1 cellular context compared by ENCODE assay signal in genomic region chr12:49641748-49642369, GRCh38.
TF ChIP-seq lines count a peak whose summit lies in the region.

No MANE protein-coding gene starts in this region.

TF ChIP-seq in HepG2, 621 proteins besides CTCF, POLR2A, EP300 and RAD21 (continues in another document):
- TF ChIP-seq ZMYM2 (CRISPR knock-in tag; IDR thresholded peaks at IDR 0.05) = no peak
- no peak for TF ChIP-seq HNRNPUL1 (IDR thresholded peaks at IDR 0.05; ENCODE audit: low read depth, low read length)
- TF ChIP-seq ZZZ3 (CRISPR knock-in tag; IDR thresholded peaks at IDR 0.05; ENCODE audit: borderline replicate concordance) = no peak
- TF ChIP-seq ZNF503 (CRISPR knock-in tag; IDR thresholded peaks at IDR 0.05) = no peak
- TF ChIP-seq XRCC5 (optimal IDR thresholded peaks at IDR 0.05; ENCODE audit: low read length) = no peak
- no peak for TF ChIP-seq NONO (IDR thresholded peaks at IDR 0.05)
- 0 out of 2 replicates have a peak, but pooled peaks have one; percentile 48 for TF ChIP-seq NONO (CRISPR knock-in tag; conservative IDR thresholded peaks at IDR 0.05)
- no peak for TF ChIP-seq RFX1 (IDR thresholded peaks at IDR 0.05)
- TF ChIP-seq ZNF3 (CRISPR knock-in tag; IDR thresholded peaks at IDR 0.05) = no peak
- TF ChIP-seq TGIF2 (CRISPR knock-in tag; IDR thresholded peaks at IDR 0.05) = no peak
- TF ChIP-seq FOXO1 (CRISPR knock-in tag; IDR thresholded peaks at IDR 0.05) = no peak
- no peak for TF ChIP-seq CCAR2 (optimal IDR thresholded peaks at IDR 0.05; ENCODE audit: low read depth, low read length)
- TF ChIP-seq NR2C2 (CRISPR knock-in tag; IDR thresholded peaks at IDR 0.05; ENCODE audit: borderline replicate concordance) = 0 out of 2 replicates have a peak, but pooled peaks have one; percentile 5
- no peak for TF ChIP-seq ZNF567 (CRISPR knock-in tag; IDR thresholded peaks at IDR 0.05; ENCODE audit: borderline replicate concordance)
- no peak for TF ChIP-seq KMT2A (CRISPR knock-in tag; IDR thresholded peaks at IDR 0.05)
- no peak for TF ChIP-seq CSRNP1 (CRISPR knock-in tag; IDR thresholded peaks at IDR 0.05)
- TF ChIP-seq SALL1 (CRISPR knock-in tag; IDR thresholded peaks at IDR 0.05) = no peak
- no peak for TF ChIP-seq ZNF10 (CRISPR knock-in tag; IDR thresholded peaks at IDR 0.05; ENCODE audit: borderline replicate concordance, low read depth)
- no peak for TF ChIP-seq KAT7 (CRISPR knock-in tag; IDR thresholded peaks at IDR 0.05; ENCODE audit: borderline replicate concordance)
- no peak for TF ChIP-seq ZNF777 (CRISPR knock-in tag; IDR thresholded peaks at IDR 0.05)
- TF ChIP-seq IKZF4 (CRISPR knock-in tag; IDR thresholded peaks at IDR 0.05; ENCODE audit: borderline replicate concordance, low read depth, not compliant biosample characterization) = peak; percentile 46
- no peak for TF ChIP-seq NFE2 (CRISPR knock-in tag; IDR thresholded peaks at IDR 0.05)
- no peak for TF ChIP-seq MNT (IDR thresholded peaks at IDR 0.05)
- no peak for TF ChIP-seq GATAD2A (CRISPR knock-in tag; IDR thresholded peaks at IDR 0.05)
- TF ChIP-seq ZNF260 (CRISPR knock-in tag; IDR thresholded peaks at IDR 0.05; ENCODE audit: borderline replicate concordance, low read depth) = no peak
- no peak for TF ChIP-seq ZNF615 (CRISPR knock-in tag; IDR thresholded peaks at IDR 0.05; ENCODE audit: borderline replicate concordance)
- TF ChIP-seq SRY (CRISPR knock-in tag; IDR thresholded peaks at IDR 0.05) = no peak
- peak; percentile 72; the same call in 1 of the 2 replicates for TF ChIP-seq KDM5B (CRISPR knock-in tag; IDR thresholded peaks at IDR 0.05; ENCODE audit: borderline replicate concordance)
- no peak for TF ChIP-seq ZNF770 (CRISPR knock-in tag; IDR thresholded peaks at IDR 0.05)
- no peak for TF ChIP-seq ZXDC (CRISPR knock-in tag; IDR thresholded peaks at IDR 0.05)
- TF ChIP-seq GPBP1L1 (CRISPR knock-in tag; IDR thresholded peaks at IDR 0.05) = no peak
- TF ChIP-seq ZNF704 (CRISPR knock-in tag; IDR thresholded peaks at IDR 0.05; ENCODE audit: borderline replicate concordance) = no peak
- TF ChIP-seq HNF4A (CRISPR knock-in tag; IDR thresholded peaks at IDR 0.05) = no peak
- no peak for TF ChIP-seq FIP1L1 (IDR thresholded peaks at IDR 0.05; ENCODE audit: borderline replicate concordance, insufficient read depth, low read depth, low read length)
- no peak for TF ChIP-seq FUBP1 (CRISPR knock-in tag; IDR thresholded peaks at IDR 0.05; ENCODE audit: borderline replicate concordance)
- TF ChIP-seq ZFYVE20 (CRISPR knock-in tag; IDR thresholded peaks at IDR 0.05; ENCODE audit: borderline replicate concordance, low read depth) = no peak
- TF ChIP-seq ZNF761 (CRISPR knock-in tag; conservative IDR thresholded peaks at IDR 0.05) = no peak
- peak; percentile 50; the same call in 1 of the 2 replicates for TF ChIP-seq TRAFD1 (CRISPR knock-in tag; IDR thresholded peaks at IDR 0.05; ENCODE audit: borderline replicate concordance)
- no peak for TF ChIP-seq AKNA (CRISPR knock-in tag; IDR thresholded peaks at IDR 0.05; ENCODE audit: borderline replicate concordance)
- no peak for TF ChIP-seq MAFG (CRISPR knock-in tag; IDR thresholded peaks at IDR 0.05)
